Comparison of ENCODE assay signal across 24 cellular contexts in the genomic region with DNA sequence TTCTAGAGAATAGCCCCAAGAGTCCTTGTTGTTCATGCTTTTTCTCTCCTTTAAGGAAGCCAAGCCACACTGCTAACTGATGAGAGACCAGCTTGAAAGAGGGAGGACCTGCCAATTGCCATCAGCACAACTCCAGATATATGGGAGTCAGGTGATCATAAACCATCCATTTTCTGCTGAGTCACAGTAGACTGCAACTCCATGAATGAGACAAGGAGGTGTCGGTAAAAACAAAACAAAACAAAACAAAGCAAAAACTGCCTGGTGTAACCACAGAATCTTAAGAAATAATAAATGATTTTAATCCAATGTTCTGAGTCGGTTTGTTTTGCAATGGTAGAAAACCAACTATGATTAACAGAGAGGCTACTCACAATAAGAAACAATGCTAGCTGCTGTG.
DNase-seq lines count a peak whose midpoint lies in the region; ATAC-seq, FAIRE-seq and TF ChIP-seq lines count a peak whose summit lies in the region.
"Had no signal": no experiment of that assay in that cellular context is flagged by ENCODE, and none has a peak within 500 bp of the region (broad histone marks: within the 10 kb centered on the region; RNA-seq: fewer than 3 reads in every experiment).

No MANE protein-coding gene starts in this region.

- no peaks in the 10 kb centered on the region for H3K36me3 ChIP-seq in PC-9 (ENCODE audit: low read depth)
- no peaks in the 10 kb centered on the region for H3K36me3 ChIP-seq in H1 (ENCODE audit: control insufficient read depth in 2 of 4, insufficient read depth in 4 of 4, low read length in 3 of 4)
- no peaks in the 10 kb centered on the region for H3K36me3 ChIP-seq in neural progenitor cell
- no peaks in the 10 kb centered on the region for H3K36me3 ChIP-seq in upper lobe of right lung
- H3K36me3 ChIP-seq: neutrophil, transverse colon had no signal

- H3K27ac ChIP-seq in PC-9 (no peak overlapping the region), H1 (ENCODE audit: low read depth, low read length) (no peak overlapping the region), neural progenitor cell (no peak overlapping the region), upper lobe of right lung (no peak overlapping the region)
- H3K27ac ChIP-seq: neutrophil, transverse colon had no signal

- TF ChIP-seq RAD21 in H1 (IDR thresholded peaks at IDR 0.05 in 1 of 2, conservative IDR thresholded peaks at IDR 0.05 in 1 of 2; ENCODE audit: low read depth in 2 of 2, low read length in 2 of 2): no peak

- TF ChIP-seq EP300 in H1 (IDR thresholded peaks at IDR 0.05; ENCODE audit: borderline replicate concordance in 1 of 2, low read depth in 2 of 2, low read length in 2 of 2): no peak

- DNase-seq in HT1080 (ENCODE audit: low read depth): peak; percentile 2
- DNase-seq in PC-9: no peak
- DNase-seq in H1 (ENCODE audit: low read depth in 1 of 2, low spot score in 2 of 2): no peak
- DNase-seq in neural progenitor cell (ENCODE audit: low spot score): no peak
- no peak for DNase-seq in head of caudate nucleus
- no peak for DNase-seq in NCI-H1694 treated with DMSO at 0.1 percent for 48 hours (lab: John Stamatoyannopoulos, UW)
- DNase-seq in upper lobe of right lung: no peak
- DNase-seq: activated B cell treated with CpG ODN at 0.5 μM for 24 hours; activated CD4-positive, alpha-beta T cell treated with anti-CD3 and anti-CD28 coated beads, Interleukin-2, amount 50 U/mL, for 4 hours; activated CD8-positive, alpha-beta memory T cell treated with anti-CD3 and anti-CD28 coated beads, Interleukin-2, amount 50 U/mL, for 4 hours; activated effector memory CD4-positive, alpha-beta T cell treated with Interleukin-2 at 50 U/mL for 16 hours; activated naive CD8-positive, alpha-beta T cell treated with anti-CD3 and anti-CD28 coated beads, Interleukin-2, amount 10 ng/mL, durations not matched to agents 7 days and 5 days; CD4-positive, CD25-positive, alpha-beta regulatory T cell; effector CD4-positive, alpha-beta T cell; NCI-H1930; NCI-H748 treated with DMSO at 0.1 percent for 48 hours; SW 1271; T1000; transverse colon had no signal

- H3K4me1 ChIP-seq in PC-9 (replicated peaks; ENCODE audit: insufficient read depth) (no peaks in the 10 kb centered on the region; the same call in 1 of the 2 replicates), H1 (replicated peaks in 1 of 4; ENCODE audit: control insufficient read depth in 3 of 4, insufficient read depth in 4 of 4, low read length in 3 of 4) (no peaks in the 10 kb centered on the region), neural progenitor cell (no peaks in the 10 kb centered on the region), upper lobe of right lung (no peaks in the 10 kb centered on the region)
- H3K4me1 ChIP-seq: transverse colon had no signal

- CTCF ChIA-PET in PC-9 (lab: Charles Lee): no interaction called here
- CTCF ChIA-PET in H1 (lab: Charles Lee; ENCODE audit: partially characterized antibody): no interaction called here

- H3K27ac Mint-ChIP-seq in neural progenitor cell: no peak overlapping the region
- H3K27ac Mint-ChIP-seq: activated B cell treated with CpG ODN at 0.5 μM for 24 hours; activated naive CD8-positive, alpha-beta T cell treated with anti-CD3 and anti-CD28 coated beads, Interleukin-2, amount 10 ng/mL, durations not matched to agents 7 days and 5 days; CD4-positive, CD25-positive, alpha-beta regulatory T cell; progenitor cell of endocrine pancreas; stimulated activated naive CD8-positive, alpha-beta T cell treated with anti-CD3 and anti-CD28 coated beads, Interleukin-15, Interleukin-2, amounts not matched to agents 100 ng/mL and 50 ng/mL, for 24 hours had no signal

- H3F3A ChIP-seq in PC-9 (ENCODE audit: insufficient read depth, low read depth) (no peaks in the 10 kb centered on the region), neural progenitor cell (ENCODE audit: low read depth) (no peaks in the 10 kb centered on the region)

- intact Hi-C loops in PC-9 (cut with micrococcal nuclease; ENCODE audit: unreplicated experiment) (no loop called here), head of caudate nucleus (cut with DNase I) (no loop called here), upper lobe of right lung (cut with DNase I) (no loop called here)

- no peak overlapping the region for H2BK120ac ChIP-seq in H1 (replicated peaks; ENCODE audit: low read depth, low read length)

- no peaks in the 10 kb centered on the region for H4K20me1 ChIP-seq in PC-9 (ENCODE audit: insufficient read depth)
- H4K20me1 ChIP-seq in H1 (replicated peaks in 1 of 2; ENCODE audit: control insufficient read depth in 1 of 2, insufficient read depth in 2 of 2, low read length in 2 of 2): no peaks in the 10 kb centered on the region
- H4K20me1 ChIP-seq in neural progenitor cell (ENCODE audit: low read depth): no peaks in the 10 kb centered on the region

- H3K56ac ChIP-seq in H1 (replicated peaks; ENCODE audit: insufficient read length, low read depth, low read length): no peak overlapping the region

- H2BK15ac ChIP-seq in H1 (ENCODE audit: low read length): no peak overlapping the region

- H2AK5ac ChIP-seq in H1 (ENCODE audit: low read depth, low read length): no peak overlapping the region

- H4K5ac ChIP-seq in H1 (ENCODE audit: insufficient read length, low read depth, low read length): no peak overlapping the region

- H4K8ac ChIP-seq in H1 (ENCODE audit: extremely low read depth, insufficient read depth, low read length): no peak overlapping the region

- no peaks in the 10 kb centered on the region for H3K9me2 ChIP-seq in PC-9 (ENCODE audit: insufficient read depth)

- H3K4me2 ChIP-seq in PC-9: no peak overlapping the region
- no peak overlapping the region for H3K4me2 ChIP-seq in H1 (ENCODE audit: insufficient read depth in 1 of 2, low read depth in 2 of 2, low read length in 2 of 2)
- no peak overlapping the region for H3K4me2 ChIP-seq in neural progenitor cell

- no peak overlapping the region for H3K4ac ChIP-seq in H1 (replicated peaks; ENCODE audit: insufficient read length, low read depth, low read length)

- TF ChIP-seq POLR2A in H1 (IDR thresholded peaks at IDR 0.05; ENCODE audit: control extremely low read depth in 1 of 2, low read depth in 2 of 2, low read length in 2 of 2): no peak

- H2BK12ac ChIP-seq in H1 (ENCODE audit: low read depth, low read length): no peak overlapping the region

- no peak overlapping the region for H2BK20ac ChIP-seq in H1 (ENCODE audit: low read length)

- H3K9me3 Mint-ChIP-seq in neural progenitor cell: no peaks in the 10 kb centered on the region
- H3K9me3 Mint-ChIP-seq: activated naive CD8-positive, alpha-beta T cell treated with anti-CD3 and anti-CD28 coated beads, Interleukin-2, amount 10 ng/mL, durations not matched to agents 7 days and 5 days had no signal

- H3K79me2 ChIP-seq in PC-9 (ENCODE audit: low read depth) (no peaks in the 10 kb centered on the region), H1 (ENCODE audit: control insufficient read depth in 1 of 2, insufficient read depth in 2 of 2, low read length in 2 of 2) (no peaks in the 10 kb centered on the region), neural progenitor cell (ENCODE audit: low read depth) (no peaks in the 10 kb centered on the region)

- WGBS in H1 (ENCODE audit: extremely low coverage in 1 of 2, insufficient coverage in 1 of 2, insufficient read length in 1 of 2, insufficient replicate concordance in 2 of 2, low coverage in 1 of 2, low lambda C conversion rate in 2 of 2, missing lambda C conversion rate in 1 of 2), 2 experiments: 91% methylated on average over 2 of the region's 2 CpGs; no CpG with 5 or more reads in 1 of the 2 experiments

- no peak overlapping the region for H3K23ac ChIP-seq in H1 (ENCODE audit: insufficient read length)

- no peak for ATAC-seq in upper lobe of right lung
- ATAC-seq: Right ventricle myocardium inferior had no signal

- H3K4me3 ChIP-seq in PC-9 (no peak overlapping the region), H1 (ENCODE audit: extremely low read depth in 1 of 4, insufficient read depth in 2 of 4, low read depth in 3 of 4, low read length in 4 of 4) (no peak overlapping the region), neural progenitor cell (no peak overlapping the region), upper lobe of right lung (no peak overlapping the region)
- H3K4me3 ChIP-seq: lung, transverse colon had no signal

- H2AFZ ChIP-seq in PC-9: peak overlapping the region; percentile 61; the same call in 1 of the 2 replicates
- H2AFZ ChIP-seq in H1 (ENCODE audit: low read length): peak overlapping the region; percentile 70; the same call in 1 of the 2 replicates
- peak overlapping the region; percentile 20 for H2AFZ ChIP-seq in neural progenitor cell (replicated peaks)

- no peaks in the 10 kb centered on the region for H3K4me1 Mint-ChIP-seq in neural progenitor cell
- H3K4me1 Mint-ChIP-seq: activated B cell treated with CpG ODN at 0.5 μM for 24 hours; activated naive CD8-positive, alpha-beta T cell treated with anti-CD3 and anti-CD28 coated beads, Interleukin-2, amount 10 ng/mL, durations not matched to agents 7 days and 5 days had no signal

- no peaks in the 10 kb centered on the region; the same call in 1 of the 2 replicates for H3K9me3 ChIP-seq in PC-9 (ENCODE audit: insufficient read depth, low read depth)
- no peaks in the 10 kb centered on the region for H3K9me3 ChIP-seq in H1 (ENCODE audit: insufficient read depth in 2 of 2, low read depth in 1 of 2, low read length in 1 of 2)
- H3K9me3 ChIP-seq in neural progenitor cell (ENCODE audit: low read depth): no peaks in the 10 kb centered on the region
- no peaks in the 10 kb centered on the region for H3K9me3 ChIP-seq in upper lobe of right lung
- H3K9me3 ChIP-seq: neutrophil, transverse colon had no signal

- no peaks in the 10 kb centered on the region for H3K23me2 ChIP-seq in H1 (ENCODE audit: low read depth, low read length)

- H3K9ac ChIP-seq in H1 (replicated peaks in 1 of 4; ENCODE audit: extremely low read depth in 1 of 4, low read depth in 3 of 4, low read length in 3 of 4) (no peak overlapping the region), neural progenitor cell (no peak overlapping the region)

- no TSS peak for BruUV-seq in PC-9 (replicated peaks; lab: Mats Ljungman, UMichigan)

- no peaks in the 10 kb centered on the region for H3K36me3 Mint-ChIP-seq in neural progenitor cell
- H3K36me3 Mint-ChIP-seq: activated naive CD8-positive, alpha-beta T cell treated with anti-CD3 and anti-CD28 coated beads, Interleukin-2, amount 10 ng/mL, durations not matched to agents 7 days and 5 days; CD4-positive, CD25-positive, alpha-beta regulatory T cell had no signal

- no peak overlapping the region for H4K91ac ChIP-seq in H1 (replicated peaks; ENCODE audit: insufficient read length, low read length)

- H3K18ac ChIP-seq in H1 (ENCODE audit: extremely low read depth, low read length): no peak overlapping the region

- H3K4me3 Mint-ChIP-seq in neural progenitor cell: no peak overlapping the region
- H3K4me3 Mint-ChIP-seq: activated B cell treated with CpG ODN at 0.5 μM for 24 hours; activated naive CD8-positive, alpha-beta T cell treated with anti-CD3 and anti-CD28 coated beads, Interleukin-2, amount 10 ng/mL, durations not matched to agents 7 days and 5 days; CD4-positive, CD25-positive, alpha-beta regulatory T cell; stimulated activated naive CD8-positive, alpha-beta T cell treated with anti-CD3 and anti-CD28 coated beads, Interleukin-15, Interleukin-2, amounts not matched to agents 100 ng/mL and 50 ng/mL, for 24 hours had no signal

- no peak overlapping the region for H3K14ac ChIP-seq in H1 (ENCODE audit: insufficient read length)

- no peaks in the 10 kb centered on the region for H3K79me1 ChIP-seq in H1 (ENCODE audit: low read depth, low read length)

- no peak for TF ChIP-seq CTCF in PC-9 (conservative IDR thresholded peaks at IDR 0.05)
- TF ChIP-seq CTCF in H1 (IDR thresholded peaks at IDR 0.05; ENCODE audit: control extremely low read depth in 1 of 3, insufficient read depth in 1 of 3, low read depth in 1 of 3, low read length in 3 of 3): no peak
- TF ChIP-seq CTCF in neural progenitor cell (IDR thresholded peaks at IDR 0.05): no peak
- no peak for TF ChIP-seq CTCF in upper lobe of right lung (IDR thresholded peaks at IDR 0.05)

- no peak for FAIRE-seq in H1 (lab: Jason Lieb, UNC)

- POLR2A ChIA-PET in PC-9 (lab: Charles Lee; ENCODE audit: unreplicated experiment): no interaction called here
- POLR2A ChIA-PET in H1 (lab: Charles Lee; ENCODE audit: partially characterized antibody): no interaction called here

- H3K27me3 ChIP-seq in PC-9 (ENCODE audit: insufficient read depth, low read depth): no peaks in the 10 kb centered on the region
- H3K27me3 ChIP-seq in H1 (replicated peaks in 1 of 4; ENCODE audit: control insufficient read depth in 3 of 4, extremely low read depth in 1 of 4, insufficient read depth in 3 of 4, low read length in 3 of 4): no peaks in the 10 kb centered on the region
- no peaks in the 10 kb centered on the region for H3K27me3 ChIP-seq in neural progenitor cell
- H3K27me3 ChIP-seq in upper lobe of right lung: no peaks in the 10 kb centered on the region
- H3K27me3 ChIP-seq: neutrophil, transverse colon had no signal

- H3K27me3 Mint-ChIP-seq in neural progenitor cell (ENCODE audit: insufficient read depth, low read depth): no peaks in the 10 kb centered on the region
- H3K27me3 Mint-ChIP-seq: activated B cell treated with CpG ODN at 0.5 μM for 24 hours; activated naive CD8-positive, alpha-beta T cell treated with anti-CD3 and anti-CD28 coated beads, Interleukin-2, amount 10 ng/mL, durations not matched to agents 7 days and 5 days; CD4-positive, CD25-positive, alpha-beta regulatory T cell; progenitor cell of endocrine pancreas; stimulated activated naive CD8-positive, alpha-beta T cell treated with anti-CD3 and anti-CD28 coated beads, Interleukin-15, Interleukin-2, amounts not matched to agents 100 ng/mL and 50 ng/mL, for 24 hours had no signal

- no peak overlapping the region for H2BK5ac ChIP-seq in H1 (ENCODE audit: low read depth, low read length)

Comparison
In these comparisons a context has a peak if more than half of its experiments do, and no peak if none do; other contexts are left out.
1. H2AFZ ChIP-seq: peak in every context shown above with its lines; median percentile 70 in H1; 61 in PC-9; 20 in neural progenitor cell.